Comparison of ENCODE assay signal across 26 cellular contexts in genomic region chr5:158658439-158659230, GRCh38.
A peak's percentile ranks its signal among the peaks of the same experiment; 100 is the strongest.
DNase-seq lines count a peak whose midpoint lies in the region; ATAC-seq and TF ChIP-seq lines count a peak whose summit lies in the region.
"Had no signal": no experiment of that assay in that cellular context is flagged by ENCODE, and none has a peak within 500 bp of the region (broad histone marks: within the 10 kb centered on the region; RNA-seq: fewer than 3 reads in every experiment).

No MANE protein-coding gene starts in this region.

- WGBS in endodermal cell (ENCODE audit: insufficient coverage in 1 of 2, insufficient read length in 1 of 2), 2 experiments: 75 to 79% methylated on average over 1 to 4 of the region's 5 CpGs
- WGBS in mesendoderm (ENCODE audit: extremely low coverage, insufficient coverage, low lambda C conversion rate): no CpG with 5 or more reads among the region's 5 CpGs

- no peaks in the 10 kb centered on the region for H3K79me2 ChIP-seq in mesendoderm (ENCODE audit: control insufficient read depth, insufficient read depth, low read length)

- H3K4me2 ChIP-seq in mesendoderm (ENCODE audit: low read length): no peak overlapping the region

- ATAC-seq in Right ventricle myocardium superior (ENCODE audit: poor library complexity) (no peak), GM21447 (IDR thresholded peaks at IDR 0.05; ENCODE audit: unreplicated experiment) (no peak), GM21367 (IDR thresholded peaks at IDR 0.05; ENCODE audit: unreplicated experiment) (no peak)
- ATAC-seq: gastroesophageal sphincter, SK-N-SH treated with all-trans-retinoic acid at 6 μM for 48 hours had no signal

- H3K9me3 ChIP-seq in SJSA1 (replicated peaks) (no peaks in the 10 kb centered on the region; the same call in 1 of the 2 replicates), endodermal cell (ENCODE audit: control insufficient read depth, low read length) (peaks cover 10% of the 10 kb centered on the region)
- H3K9me3 ChIP-seq: neutrophil had no signal

- H3K9me3 Mint-ChIP-seq in endodermal cell: peaks cover 1% of the 10 kb centered on the region

- H3K36me3 Mint-ChIP-seq in endodermal cell (ENCODE audit: low read depth): no peaks in the 10 kb centered on the region
- H3K36me3 Mint-ChIP-seq: activated CD4-positive, alpha-beta memory T cell treated with anti-CD3 and anti-CD28 coated beads for 36 hours; IgD-negative memory B cell had no signal

- peak overlapping the region; percentile 41 for H3K27ac ChIP-seq in SJSA1
- H3K27ac ChIP-seq in endodermal cell (ENCODE audit: low read depth, low read length): no peak overlapping the region
- no peak overlapping the region for H3K27ac ChIP-seq in mesendoderm (ENCODE audit: low read depth, low read length)
- H3K27ac ChIP-seq: adrenal gland, gastroesophageal sphincter, HL-60, neutrophil, spleen had no signal

- peak; percentile 34 for DNase-seq in EH (ENCODE audit: low read depth)
- peak; percentile 64 to 85 for DNase-seq in SJSA1 (ENCODE audit: low read depth in 1 of 2, low spot score in 2 of 2)
- DNase-seq in endodermal cell: peak; percentile 75
- DNase-seq in mesendoderm: peak; percentile 75
- no peak for DNase-seq in HEK293T (ENCODE audit: extremely low spot score)
- no peak for DNase-seq in Right ventricle myocardium superior
- DNase-seq: activated B cell treated with CpG ODN at 0.5 μM for 24 hours; activated CD4-positive, alpha-beta memory T cell treated with anti-CD3 and anti-CD28 coated beads for 36 hours; activated gamma-delta T cell; adrenal gland; CD4-positive, alpha-beta T cell; central memory CD4-positive, alpha-beta T cell; GDM1; hypothalamus; NCI-H1436; NCI-H510A; spleen; stimulated activated CD4-positive, alpha-beta T cell treated with anti-CD3 and anti-CD28 coated beads, Interleukin-4, amount 100 ng/mL, for 1 hour; stimulated activated naive CD4-positive, alpha-beta T cell had no signal

- no peak overlapping the region for H3K4ac ChIP-seq in mesendoderm (ENCODE audit: low read depth, low read length)

- H4K5ac ChIP-seq in mesendoderm (ENCODE audit: low read length): no peak overlapping the region

- no peak overlapping the region for H3K23ac ChIP-seq in mesendoderm (ENCODE audit: low read length)

- intact Hi-C loops in Right ventricle myocardium superior (cut with DNase I): no loop called here

- H4K8ac ChIP-seq in mesendoderm (ENCODE audit: low read depth, low read length): peak overlapping the region; percentile 39

- CTCF ChIA-PET in HEK293T (lab: Yijun Ruan, JAX): interaction anchor here (0.6 to 1.9 kb wide), 2 partner anchors 18 to 490 kb away, joined by 4 to 6 read pairs; no protein-coding TSS in a partner anchor

- H3K9ac ChIP-seq in endodermal cell (ENCODE audit: extremely low read depth, low read length, poor library complexity, severe bottlenecking): no peak overlapping the region
- no peak overlapping the region for H3K9ac ChIP-seq in mesendoderm (ENCODE audit: low read length)

- POLR2A ChIA-PET in HEK293T (lab: Yijun Ruan, JAX): no interaction called here

- peaks cover 22% of the 10 kb centered on the region for H3K4me1 Mint-ChIP-seq in endodermal cell
- H3K4me1 Mint-ChIP-seq: activated B cell treated with CpG ODN at 0.5 μM for 24 hours had no signal

- H2BK5ac ChIP-seq in mesendoderm (ENCODE audit: low read length): no peak overlapping the region

- no peaks in the 10 kb centered on the region for H3K27me3 ChIP-seq in SJSA1 (replicated peaks)
- H3K27me3 ChIP-seq in endodermal cell (ENCODE audit: control insufficient read depth, insufficient read depth, low read length, poor library complexity, severe bottlenecking): no peaks in the 10 kb centered on the region
- H3K27me3 ChIP-seq in mesendoderm (ENCODE audit: insufficient read depth, low read length, poor library complexity): no peaks in the 10 kb centered on the region
- H3K27me3 ChIP-seq: adrenal gland, gastroesophageal sphincter, neutrophil, spleen had no signal

- H3K79me1 ChIP-seq in mesendoderm (ENCODE audit: low read length): no peaks in the 10 kb centered on the region

- H3K27ac Mint-ChIP-seq in endodermal cell: no peak overlapping the region
- H3K27ac Mint-ChIP-seq: activated B cell treated with CpG ODN at 0.5 μM for 24 hours; activated CD4-positive, alpha-beta memory T cell treated with anti-CD3 and anti-CD28 coated beads for 36 hours; CD4-positive, alpha-beta T cell; IgD-negative memory B cell had no signal

- H2BK120ac ChIP-seq in mesendoderm (ENCODE audit: low read depth, low read length): no peak overlapping the region

- H3K36me3 ChIP-seq in SJSA1: no peaks in the 10 kb centered on the region
- H3K36me3 ChIP-seq in endodermal cell (ENCODE audit: control insufficient read depth, insufficient read depth, low read length): no peaks in the 10 kb centered on the region
- no peaks in the 10 kb centered on the region for H3K36me3 ChIP-seq in mesendoderm (ENCODE audit: control insufficient read depth, insufficient read depth, low read length)
- H3K36me3 ChIP-seq: adrenal gland, gastroesophageal sphincter, neutrophil, spleen had no signal

- H3K56ac ChIP-seq in mesendoderm (ENCODE audit: low read length): no peak overlapping the region

- no peak overlapping the region for H2BK15ac ChIP-seq in mesendoderm (replicated peaks; ENCODE audit: low read depth)

- H3K4me1 ChIP-seq in SJSA1 (replicated peaks) (peaks cover 25% of the 10 kb centered on the region), endodermal cell (ENCODE audit: control insufficient read depth, insufficient read depth, low read length) (peaks cover 12% of the 10 kb centered on the region), mesendoderm (ENCODE audit: control insufficient read depth, low read depth, low read length) (no peaks in the 10 kb centered on the region)
- H3K4me1 ChIP-seq: adrenal gland, gastroesophageal sphincter, spleen had no signal

- H3K27me3 Mint-ChIP-seq in endodermal cell (ENCODE audit: insufficient read depth): peaks cover 3% of the 10 kb centered on the region
- H3K27me3 Mint-ChIP-seq: activated B cell treated with CpG ODN at 0.5 μM for 24 hours had no signal

- TF ChIP-seq CTCF in endodermal cell (conservative IDR thresholded peaks at IDR 0.05): no peak

- no peak overlapping the region for H3K4me3 Mint-ChIP-seq in endodermal cell
- H3K4me3 Mint-ChIP-seq: activated B cell treated with CpG ODN at 0.5 μM for 24 hours; activated CD4-positive, alpha-beta memory T cell treated with anti-CD3 and anti-CD28 coated beads for 36 hours; CD4-positive, alpha-beta T cell; IgD-negative memory B cell had no signal

- H2AK5ac ChIP-seq in mesendoderm (ENCODE audit: low read length): no peak overlapping the region

- H3K4me3 ChIP-seq in SJSA1 (no peak overlapping the region), endodermal cell (ENCODE audit: low read length) (no peak overlapping the region), mesendoderm (ENCODE audit: low read length) (no peak overlapping the region)
- H3K4me3 ChIP-seq: adrenal gland, gastroesophageal sphincter, spleen had no signal

- H3K18ac ChIP-seq in mesendoderm (ENCODE audit: low read length): no peak overlapping the region

TF ChIP-seq in HEK293T, 16 proteins besides CTCF, POLR2A, EP300 and RAD21:
- TF ChIP-seq SP1 (IDR thresholded peaks at IDR 0.05): no peak
- TF ChIP-seq CTBP1 (IDR thresholded peaks at IDR 0.05; ENCODE audit: borderline replicate concordance): no peak
- no peak for TF ChIP-seq TARDBP (IDR thresholded peaks at IDR 0.05)
- TF ChIP-seq LEF1 (IDR thresholded peaks at IDR 0.05; ENCODE audit: borderline replicate concordance): no peak
- no peak for TF ChIP-seq FOXA1 (IDR thresholded peaks at IDR 0.05)
- TF ChIP-seq FOXM1 (IDR thresholded peaks at IDR 0.05; ENCODE audit: borderline replicate concordance): no peak
- no peak for TF ChIP-seq FOXK2 (IDR thresholded peaks at IDR 0.05)
- no peak for TF ChIP-seq ARNT (IDR thresholded peaks at IDR 0.05)
- TF ChIP-seq ELF4 (IDR thresholded peaks at IDR 0.05): no peak
- TF ChIP-seq NFRKB (IDR thresholded peaks at IDR 0.05): no peak
- TF ChIP-seq ZNF384 (IDR thresholded peaks at IDR 0.05): no peak
- TF ChIP-seq SUZ12 (IDR thresholded peaks at IDR 0.05): no peak
- no peak for TF ChIP-seq BHLHE40 (IDR thresholded peaks at IDR 0.05; ENCODE audit: borderline replicate concordance)
- no peak for TF ChIP-seq L3MBTL2 (conservative IDR thresholded peaks at IDR 0.05)
- TF ChIP-seq HDGF (IDR thresholded peaks at IDR 0.05; ENCODE audit: borderline replicate concordance): no peak
- TF ChIP-seq, protein P1, sequence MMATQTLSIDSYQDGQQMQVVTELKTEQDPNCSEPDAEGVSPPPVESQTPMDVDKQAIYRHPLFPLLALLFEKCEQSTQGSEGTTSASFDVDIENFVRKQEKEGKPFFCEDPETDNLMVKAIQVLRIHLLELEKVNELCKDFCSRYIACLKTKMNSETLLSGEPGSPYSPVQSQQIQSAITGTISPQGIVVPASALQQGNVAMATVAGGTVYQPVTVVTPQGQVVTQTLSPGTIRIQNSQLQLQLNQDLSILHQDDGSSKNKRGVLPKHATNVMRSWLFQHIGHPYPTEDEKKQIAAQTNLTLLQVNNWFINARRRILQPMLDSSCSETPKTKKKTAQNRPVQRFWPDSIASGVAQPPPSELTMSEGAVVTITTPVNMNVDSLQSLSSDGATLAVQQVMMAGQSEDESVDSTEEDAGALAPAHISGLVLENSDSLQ (IDR thresholded peaks at IDR 0.05): no peak

Comparison
In these comparisons a context has a peak if more than half of its experiments do, and no peak if none do; other contexts are left out.
1. DNase-seq: peak in EH (single experiment), SJSA1 (2 of 2), endodermal cell (single experiment) and mesendoderm (single experiment); none in HEK293T (single experiment) and Right ventricle myocardium superior (single experiment).